21 cellular contexts compared by ENCODE assay signal in genomic region chr18:79375441-79375840, GRCh38.
"Had no signal": no experiment of that assay in that cellular context is flagged by ENCODE, and none has a peak within 500 bp of the region (broad histone marks: within the 10 kb centered on the region; RNA-seq: fewer than 3 reads in every experiment).

No MANE protein-coding gene starts in this region.

- H3K27me3 Mint-ChIP-seq: T-helper 17 cell had no signal

- H3K4me3 ChIP-seq: K562 had no signal

- ATAC-seq: activated naive CD4-positive, alpha-beta T cell treated with anti-CD3 and anti-CD28 coated beads, Interleukin-2, amount 50 U/mL, for 72 hours; K562; WTC11 had no signal

- H3K4me3 Mint-ChIP-seq: T-helper 17 cell, WTC11 had no signal

- DNase-seq: activated CD4-positive, alpha-beta T cell treated with anti-CD3 and anti-CD28 coated beads for 48 hours; activated CD4-positive, alpha-beta T cell treated with anti-CD3 and anti-CD28 coated beads, Interleukin-2, amount 50 U/mL, for 4 hours; activated CD4-positive, CD25-positive, alpha-beta regulatory T cell treated with anti-CD3 and anti-CD28 coated beads, Interleukin-2, amount 50 U/mL, for 72 hours; activated CD8-positive, alpha-beta memory T cell treated with anti-CD3 and anti-CD28 coated beads for 24 hours; activated effector memory CD4-positive, alpha-beta T cell treated with anti-CD3 and anti-CD28 coated beads, Interleukin-2, amount 50 U/mL, for 16 hours; activated naive CD4-positive, alpha-beta T cell treated with Interleukin-2 at 50 U/mL for 16 hours; caudate nucleus; Kasumi-1; NCI-H1105 treated with DMSO at 0.1 percent for 48 hours; NCI-H1436 treated with DMSO at 0.1 percent for 48 hours; NCI-H187; NCI-H2081; NCI-H510A treated with DMSO at 0.1 percent for 48 hours; NCI-H69; NK-92 treated with Interleukin-12 subunit alpha and Interleukin-12 subunit beta, amount 100 ng/mL, for 24 hours; SIG-M5; T-helper 17 cell; T-helper 9 cell had no signal

- H3K9me3 Mint-ChIP-seq: activated naive CD4-positive, alpha-beta T cell treated with anti-CD3 and anti-CD28 coated beads, Interleukin-2, amount 50 U/mL, for 72 hours; WTC11 had no signal

- H3K36me3 Mint-ChIP-seq: activated naive CD4-positive, alpha-beta T cell treated with anti-CD3 and anti-CD28 coated beads, Interleukin-2, amount 50 U/mL, for 72 hours had no signal
